25 cellular contexts compared by ENCODE assay signal in genomic region chr6:1215884-1216487, GRCh38.
"Had no signal": no experiment of that assay in that cellular context is flagged by ENCODE, and none has a peak within 500 bp of the region (broad histone marks: within the 10 kb centered on the region; RNA-seq: fewer than 3 reads in every experiment).

No MANE protein-coding gene starts in this region.

- ATAC-seq: activated CD4-positive, alpha-beta T cell treated with anti-CD3 and anti-CD28 coated beads for 36 hours; gastroesophageal sphincter; naive thymus-derived CD4-positive, alpha-beta T cell; right cardiac atrium had no signal

- H3K4me3 ChIP-seq: gastroesophageal sphincter, hepatocyte, SK-N-MC, spleen, stomach, tibial artery, uterus had no signal

- H3K36me3 ChIP-seq: brain microvascular endothelial cell, gastroesophageal sphincter, spleen, stomach, tibial artery, uterus had no signal

- H3K4me2 ChIP-seq: hepatocyte had no signal

- H3K4me1 Mint-ChIP-seq: activated CD4-positive, alpha-beta T cell treated with anti-CD3 and anti-CD28 coated beads for 36 hours; activated naive CD4-positive, alpha-beta T cell treated with anti-CD3 and anti-CD28 coated beads, Interleukin-2, amount 10 ng/mL, durations not matched to agents 7 days and 5 days; activated naive CD8-positive, alpha-beta T cell treated with anti-CD3 and anti-CD28 coated beads, Interleukin-2, amount 10 ng/mL, durations not matched to agents 7 days and 5 days; memory B cell; naive thymus-derived CD4-positive, alpha-beta T cell had no signal

- H3K27me3 ChIP-seq: brain microvascular endothelial cell, gastroesophageal sphincter, hepatocyte, stomach, tibial artery, uterus had no signal

- FAIRE-seq: astrocyte, endometrium had no signal

- H3K27ac ChIP-seq: brain microvascular endothelial cell, gastroesophageal sphincter, hepatocyte, SK-N-MC, spleen, stomach, tibial artery, uterus had no signal

- DNase-seq: activated CD4-positive, alpha-beta T cell treated with anti-CD3 and anti-CD28 coated beads for 36 hours; activated CD4-positive, CD25-positive, alpha-beta regulatory T cell; activated CD8-positive, alpha-beta memory T cell treated with anti-CD3 and anti-CD28 coated beads, Interleukin-2, amount 50 U/mL, for 4 hours; activated gamma-delta T cell; activated naive CD4-positive, alpha-beta T cell treated with anti-CD3 and anti-CD28 coated beads, Interleukin-2, amount 10 ng/mL, durations not matched to agents 7 days and 5 days; activated naive CD8-positive, alpha-beta T cell treated with anti-CD3 and anti-CD28 coated beads, Interleukin-2, amount 10 ng/mL, durations not matched to agents 7 days and 5 days; activated T-cell treated with anti-CD3 and anti-CD28 coated beads, Interleukin-2, amount 50 U/mL, for 1 hour; brain microvascular endothelial cell; central memory CD4-positive, alpha-beta T cell; dermis blood vessel endothelial cell; effector CD8-positive, alpha-beta T cell; islet precursor cell; midbrain; naive thymus-derived CD4-positive, alpha-beta T cell; right cardiac atrium; spleen; stomach; tibial artery; uterus had no signal

- H3K9me3 ChIP-seq: gastroesophageal sphincter, spleen, stomach, tibial artery, uterus had no signal

- H3K27ac Mint-ChIP-seq: activated CD4-positive, alpha-beta T cell treated with anti-CD3 and anti-CD28 coated beads for 36 hours; activated naive CD4-positive, alpha-beta T cell treated with anti-CD3 and anti-CD28 coated beads, Interleukin-2, amount 10 ng/mL, durations not matched to agents 7 days and 5 days; activated naive CD8-positive, alpha-beta T cell treated with anti-CD3 and anti-CD28 coated beads, Interleukin-2, amount 10 ng/mL, durations not matched to agents 7 days and 5 days; memory B cell; naive thymus-derived CD4-positive, alpha-beta T cell had no signal

- H3K36me3 Mint-ChIP-seq: activated naive CD4-positive, alpha-beta T cell treated with anti-CD3 and anti-CD28 coated beads, Interleukin-2, amount 10 ng/mL, durations not matched to agents 7 days and 5 days; activated naive CD8-positive, alpha-beta T cell treated with anti-CD3 and anti-CD28 coated beads, Interleukin-2, amount 10 ng/mL, durations not matched to agents 7 days and 5 days; memory B cell; naive thymus-derived CD4-positive, alpha-beta T cell had no signal

- H2AFZ ChIP-seq: hepatocyte had no signal

- H3K79me2 ChIP-seq: hepatocyte had no signal

- H3K9me3 Mint-ChIP-seq: activated naive CD4-positive, alpha-beta T cell treated with anti-CD3 and anti-CD28 coated beads, Interleukin-2, amount 10 ng/mL, durations not matched to agents 7 days and 5 days; activated naive CD8-positive, alpha-beta T cell treated with anti-CD3 and anti-CD28 coated beads, Interleukin-2, amount 10 ng/mL, durations not matched to agents 7 days and 5 days; naive thymus-derived CD4-positive, alpha-beta T cell had no signal

- H3K4me3 Mint-ChIP-seq: activated CD4-positive, alpha-beta T cell treated with anti-CD3 and anti-CD28 coated beads for 36 hours; activated naive CD4-positive, alpha-beta T cell treated with anti-CD3 and anti-CD28 coated beads, Interleukin-2, amount 10 ng/mL, durations not matched to agents 7 days and 5 days; activated naive CD8-positive, alpha-beta T cell treated with anti-CD3 and anti-CD28 coated beads, Interleukin-2, amount 10 ng/mL, durations not matched to agents 7 days and 5 days; memory B cell; naive thymus-derived CD4-positive, alpha-beta T cell had no signal

- H3K27me3 Mint-ChIP-seq: memory B cell had no signal
